In the genomic region with DNA sequence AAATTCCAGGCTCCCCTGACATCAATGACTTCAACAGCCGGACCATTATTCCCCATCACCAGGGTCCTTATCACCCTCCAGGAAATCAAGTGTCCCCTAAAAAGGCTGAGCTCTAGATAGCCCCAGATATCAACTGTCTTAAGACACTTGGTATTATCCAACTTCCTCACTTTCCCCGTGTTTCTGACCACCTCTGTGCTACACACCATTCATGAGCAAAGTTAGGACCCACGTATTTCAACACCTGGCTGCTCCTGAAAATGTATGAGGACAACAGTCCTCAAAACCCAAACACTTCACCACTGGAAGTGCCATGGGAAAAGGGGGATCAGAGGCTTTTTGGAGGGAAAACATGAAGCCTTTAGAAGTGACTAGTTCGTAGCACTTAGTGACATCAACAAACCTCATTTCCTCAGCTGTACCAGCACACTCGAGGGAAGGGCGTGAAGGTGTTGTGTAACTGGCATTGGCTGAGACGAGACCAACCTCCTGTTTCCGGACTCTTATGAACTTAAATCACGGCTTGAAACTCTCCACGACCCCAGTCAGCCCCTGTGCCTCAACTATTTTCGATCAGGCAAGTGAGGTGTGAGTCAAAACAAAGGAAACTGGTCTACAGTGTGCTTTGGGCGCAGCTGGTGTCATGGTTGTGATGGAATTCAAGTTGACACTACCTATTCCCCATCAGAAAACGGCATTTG, we compare ENCODE assay signal across 16 cellular contexts. TPM values are rescaled to one million over a fixed set of nuclear protein-coding genes. Genes with fewer than 3 reads are reported as not detected.
DNase-seq lines count a peak whose midpoint lies in the region; ATAC-seq and TF ChIP-seq lines count a peak whose summit lies in the region.
"Had no signal": no experiment of that assay in that cellular context is flagged by ENCODE, and none has a peak within 500 bp of the region (broad histone marks: within the 10 kb centered on the region; RNA-seq: fewer than 3 reads in every experiment).

No MANE protein-coding gene starts in this region.

- no peaks in the 10 kb centered on the region for H3K9me3 Mint-ChIP-seq in activated naive CD4-positive, alpha-beta T cell treated with anti-CD3 and anti-CD28 coated beads, Interleukin-2, amount 10 ng/mL, durations not matched to agents 7 days and 5 days
- H3K9me3 Mint-ChIP-seq in activated naive CD8-positive, alpha-beta T cell treated with anti-CD3 and anti-CD28 coated beads, Interleukin-2, amount 50 U/mL, for 24 hours, result no peaks in the 10 kb centered on the region

- H3K27ac Mint-ChIP-seq in activated naive CD4-positive, alpha-beta T cell treated with anti-CD3 and anti-CD28 coated beads, Interleukin-2, amount 10 ng/mL, durations not matched to agents 7 days and 5 days, result peak overlapping the region; percentile 55
- peak overlapping the region; percentile 18 for H3K27ac Mint-ChIP-seq in activated naive CD8-positive, alpha-beta T cell treated with anti-CD3 and anti-CD28 coated beads, Interleukin-2, amount 50 U/mL, for 24 hours

- intact Hi-C loops in transverse colon (cut with DNase I; ENCODE audit: low total_unique reads), result no loop called here
- intact Hi-C loops in left ventricle myocardium superior (cut with micrococcal nuclease), result no loop called here

- H3K9me3 ChIP-seq in osteoblast (ENCODE audit: low read depth, low read length) (no peaks in the 10 kb centered on the region), transverse colon (no peaks in the 10 kb centered on the region)
- H3K9me3 ChIP-seq: ascending aorta, Caco-2, gastrocnemius medialis had no signal

- H3K4me1 Mint-ChIP-seq in activated naive CD4-positive, alpha-beta T cell treated with anti-CD3 and anti-CD28 coated beads, Interleukin-2, amount 10 ng/mL, durations not matched to agents 7 days and 5 days, result peaks cover 21% of the 10 kb centered on the region
- peaks cover 55% of the 10 kb centered on the region for H3K4me1 Mint-ChIP-seq in activated naive CD8-positive, alpha-beta T cell treated with anti-CD3 and anti-CD28 coated beads, Interleukin-2, amount 50 U/mL, for 24 hours

- TF ChIP-seq CTCF in NB4 (IDR thresholded peaks at IDR 0.05; ENCODE audit: low read depth, low read length) (no peak), osteoblast (IDR thresholded peaks at IDR 0.05; ENCODE audit: extremely low read depth, low read depth, low read length) (no peak), transverse colon (IDR thresholded peaks at IDR 0.05) (no peak)

- H3K27ac ChIP-seq in osteoblast (ENCODE audit: low read depth, low read length) (no peak overlapping the region), transverse colon (no peak overlapping the region)
- H3K27ac ChIP-seq: ascending aorta, gastrocnemius medialis had no signal

- H3K27me3 ChIP-seq in osteoblast (ENCODE audit: insufficient read depth, low read length) (peaks cover 15% of the 10 kb centered on the region), transverse colon (peaks cover 28% of the 10 kb centered on the region)
- H3K27me3 ChIP-seq: ascending aorta had no signal

- TF ChIP-seq EP300 in transverse colon (IDR thresholded peaks at IDR 0.05; ENCODE audit: low read depth), result no peak

- no peak overlapping the region for H2AFZ ChIP-seq in osteoblast (ENCODE audit: low read length)

- H3K4me3 ChIP-seq in NB4 (ENCODE audit: low read depth, low read length) (no peak overlapping the region), osteoblast (ENCODE audit: insufficient read depth, low read length) (no peak overlapping the region), transverse colon (no peak overlapping the region)
- H3K4me3 ChIP-seq: ascending aorta, gastrocnemius medialis had no signal

- ATAC-seq in activated naive CD8-positive, alpha-beta T cell treated with anti-CD3 and anti-CD28 coated beads, Interleukin-2, amount 50 U/mL, for 24 hours, result no peak
- ATAC-seq in HG02798 (IDR thresholded peaks at IDR 0.05; ENCODE audit: poor library complexity, unreplicated experiment), result no peak
- no peak for ATAC-seq in left ventricle myocardium superior
- ATAC-seq: gastrocnemius medialis, sciatic nerve had no signal

- no peak for TF ChIP-seq POLR2A in NB4 (IDR thresholded peaks at IDR 0.05; ENCODE audit: extremely low read depth, insufficient read length)
- no peak for TF ChIP-seq POLR2A in transverse colon (IDR thresholded peaks at IDR 0.05)

- no peaks in the 10 kb centered on the region for H3K4me1 ChIP-seq in osteoblast (ENCODE audit: insufficient read depth, low read length)
- H3K4me1 ChIP-seq in transverse colon, result peaks cover under 1 to 19% (median 8%) of the 10 kb centered on the region in 4 donors
- H3K4me1 ChIP-seq: Caco-2, gastrocnemius medialis had no signal

- H3K4me3 Mint-ChIP-seq in activated naive CD4-positive, alpha-beta T cell treated with anti-CD3 and anti-CD28 coated beads, Interleukin-2, amount 10 ng/mL, durations not matched to agents 7 days and 5 days, result no peak overlapping the region
- no peak overlapping the region for H3K4me3 Mint-ChIP-seq in activated naive CD8-positive, alpha-beta T cell treated with anti-CD3 and anti-CD28 coated beads, Interleukin-2, amount 50 U/mL, for 24 hours

- peaks cover 40% of the 10 kb centered on the region for H3K27me3 Mint-ChIP-seq in activated naive CD4-positive, alpha-beta T cell treated with anti-CD3 and anti-CD28 coated beads, Interleukin-2, amount 10 ng/mL, durations not matched to agents 7 days and 5 days
- peaks cover 15% of the 10 kb centered on the region for H3K27me3 Mint-ChIP-seq in activated naive CD8-positive, alpha-beta T cell treated with anti-CD3 and anti-CD28 coated beads, Interleukin-2, amount 50 U/mL, for 24 hours

- peaks cover 13% of the 10 kb centered on the region for H3K79me2 ChIP-seq in osteoblast (ENCODE audit: insufficient read depth, low read length)

- no peak overlapping the region for H3K4me2 ChIP-seq in osteoblast (ENCODE audit: insufficient read depth, low read length)

- 78 to 82% methylated on average over 3 to 13 of the region's 13 CpGs for WGBS in transverse colon (ENCODE audit: low coverage in 1 of 2), 2 donors

- H3K36me3 ChIP-seq in osteoblast (ENCODE audit: insufficient read depth, low read length), result peaks cover 26% of the 10 kb centered on the region
- peaks cover 0 to 16% (median 3%) of the 10 kb centered on the region in 4 donors for H3K36me3 ChIP-seq in transverse colon

- peaks cover 64% of the 10 kb centered on the region for H4K20me1 ChIP-seq in osteoblast (ENCODE audit: insufficient read depth, low read length)

- CTCF ChIA-PET in activated naive CD4-positive, alpha-beta T cell treated with anti-CD3 and anti-CD28 coated beads, Interleukin-2, amount 10 ng/mL, durations not matched to agents 7 days and 5 days (lab: Charles Lee), result no interaction called here

- peaks cover 28% of the 10 kb centered on the region for H3K36me3 Mint-ChIP-seq in activated naive CD4-positive, alpha-beta T cell treated with anti-CD3 and anti-CD28 coated beads, Interleukin-2, amount 10 ng/mL, durations not matched to agents 7 days and 5 days
- H3K36me3 Mint-ChIP-seq in activated naive CD8-positive, alpha-beta T cell treated with anti-CD3 and anti-CD28 coated beads, Interleukin-2, amount 50 U/mL, for 24 hours (ENCODE audit: low read depth), result peaks cover 46% of the 10 kb centered on the region

- in situ Hi-C loops in transverse colon (cut with MboI; ENCODE audit: low pct_ligation_motif_present in 1 of 4, low pct_unique_long_range_greater_than_20kb in 1 of 4, low sequenced_read_pairs in 3 of 4), result no loop called here

- no peak for DNase-seq in activated naive CD4-positive, alpha-beta T cell treated with anti-CD3 and anti-CD28 coated beads, Interleukin-2, amount 10 ng/mL, durations not matched to agents 7 days and 5 days
- no peak for DNase-seq in activated naive CD4-positive, alpha-beta T cell treated with Interleukin-2 at 50 U/mL for 16 hours
- DNase-seq in NB4 (ENCODE audit: low read depth) (peak; percentile 45), osteoblast (ENCODE audit: insufficient read length, low spot score, missing footprints) (peak; percentile 71), transverse colon (no peak), left ventricle myocardium superior (no peak)
- no peak for DNase-seq in activated naive CD8-positive, alpha-beta T cell treated with anti-CD3 and anti-CD28 coated beads, Interleukin-2, amount 50 U/mL, for 24 hours
- DNase-seq: gastrocnemius medialis, NCI-H1092 treated with DMSO at 0.1 percent for 48 hours, SW 1271 had no signal

RNA-seq across cellular contexts. Expression of gene CHD5, which starts 4.1 kb away (rescaled TPM):
- total RNA-seq in osteoblast (under 0.01 TPM in 1 of 2 replicates, not detected in the other), transverse colon (1 to 10 TPM in 2 of 4 donors, under 1 TPM in 2; 0.14 to 1.6 (median 1.2) TPM), left ventricle myocardium superior (0.12 TPM)

RNA-seq across cellular contexts. Expression of gene RPL22, which starts 15.2 kb away (rescaled TPM):
- 93.0 and 99.3 TPM in 2 replicates for total RNA-seq in osteoblast
- total RNA-seq in transverse colon, result 100 to 1,000 TPM in 3 of 4 donors, 10 to 100 TPM in 1; 56.5 to 170 (median 106) TPM
- 248 TPM for total RNA-seq in left ventricle myocardium superior

RNA-seq across cellular contexts. Expression of gene RNF207, which starts 21.7 kb away (rescaled TPM):
- 10.6 and 42.7 TPM in 2 replicates for total RNA-seq in osteoblast
- total RNA-seq in transverse colon, result 1,000 to 10,000 TPM in 1 of 4 donors, 100 to 1,000 TPM in 2, 10 to 100 TPM in 1; 82.6 to 1,341 (median 190) TPM
- 82.3 TPM for total RNA-seq in left ventricle myocardium superior

RNA-seq across cellular contexts. Expression of gene ICMT, which starts 51.5 kb away (rescaled TPM):
- total RNA-seq in osteoblast, result 60.8 and 63.6 TPM in 2 replicates
- 10 to 100 TPM; 21.3 to 84.1 (median 61.8) TPM for total RNA-seq in transverse colon
- total RNA-seq in left ventricle myocardium superior, result 52.9 TPM

RNA-seq across cellular contexts. Expression of gene HES3, which starts 59.7 kb away (rescaled TPM):
- total RNA-seq in osteoblast (not detected in 2 replicates), transverse colon (not detected), left ventricle myocardium superior (not detected)
- total RNA-seq: ascending aorta, Caco-2, gastrocnemius medialis, mucosa of gallbladder, omental fat pad, sciatic nerve had no signal

Comparison
In these comparisons a context has a peak if more than half of its experiments do, and no peak if none do; other contexts are left out.
1. DNase-seq: peak in NB4 (single experiment) and osteoblast (single experiment); none in activated naive CD4-positive, alpha-beta T cell treated with anti-CD3 and anti-CD28 coated beads, Interleukin-2, amount 10 ng/mL, durations not matched to agents 7 days and 5 days (single experiment), activated naive CD4-positive, alpha-beta T cell treated with Interleukin-2 at 50 U/mL for 16 hours (single experiment), activated naive CD8-positive, alpha-beta T cell treated with anti-CD3 and anti-CD28 coated beads, Interleukin-2, amount 50 U/mL, for 24 hours (single experiment), transverse colon (single experiment) and left ventricle myocardium superior (single experiment).